23 cellular contexts compared by ENCODE assay signal in the genomic region with DNA sequence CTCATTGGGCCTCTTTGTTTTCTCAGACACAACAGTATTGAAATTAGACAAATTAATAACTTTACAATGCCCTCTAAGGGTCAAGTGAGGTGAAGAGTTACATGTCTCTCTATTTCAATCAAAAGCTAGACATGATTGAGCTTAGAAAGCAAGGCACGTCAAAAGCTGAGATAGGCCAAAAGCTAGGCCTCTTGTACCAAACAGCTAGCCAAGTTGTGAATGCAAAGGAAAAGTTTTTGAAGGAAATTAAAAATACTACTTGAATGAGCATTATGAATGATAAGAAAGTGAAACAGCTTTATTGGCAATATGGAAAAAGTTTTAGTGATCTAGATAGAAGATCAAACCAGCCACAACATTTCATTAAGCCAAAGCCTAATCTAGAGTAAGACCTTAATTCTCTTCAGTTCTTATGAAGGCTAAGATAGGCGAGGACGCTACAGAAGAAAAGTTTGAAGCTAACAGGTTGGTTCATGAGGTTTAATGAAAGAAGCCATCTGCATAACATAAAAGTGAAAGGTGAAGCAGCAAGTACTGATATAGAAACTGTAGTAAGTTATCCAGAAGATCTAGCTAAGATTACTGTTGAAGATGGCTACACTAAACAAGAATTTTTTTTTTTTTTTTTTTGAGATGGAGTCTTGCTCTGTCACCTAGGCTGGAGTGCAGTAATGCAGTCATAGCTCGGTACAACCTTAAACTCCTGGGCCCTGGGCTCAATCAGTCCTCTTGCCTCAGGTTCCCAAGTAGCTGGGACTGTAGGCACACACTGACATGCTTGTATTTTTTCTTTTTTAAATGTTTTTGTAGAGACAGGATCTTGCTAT.
DNase-seq lines count a peak whose midpoint lies in the region; ATAC-seq lines count a peak whose summit lies in the region.
"Had no signal": no experiment of that assay in that cellular context is flagged by ENCODE, and none has a peak within 500 bp of the region (broad histone marks: within the 10 kb centered on the region; RNA-seq: fewer than 3 reads in every experiment).

No MANE protein-coding gene starts in this region.

- H3K4me1 Mint-ChIP-seq in activated naive CD4-positive, alpha-beta T cell treated with anti-CD3 and anti-CD28 coated beads for 36 hours (ENCODE audit: low read depth) = peaks cover 56% of the 10 kb centered on the region
- H3K4me1 Mint-ChIP-seq in activated naive CD4-positive, alpha-beta T cell treated with anti-CD3 and anti-CD28 coated beads, Interleukin-2, amount 50 U/mL, for 24 hours = peaks cover 64% of the 10 kb centered on the region
- peaks cover 20 to 56% of the 10 kb centered on the region in 2 donors for H3K4me1 Mint-ChIP-seq in stimulated activated naive B cell treated with anti-CD40 and anti-IgM and Interleukin-4, amounts not matched to agents 10 μg/mL and 1 μg/mL and 100 μg/mL, for 72 hours
- H3K4me1 Mint-ChIP-seq: nephron had no signal

- H3K27me3 Mint-ChIP-seq in activated naive CD4-positive, alpha-beta T cell treated with anti-CD3 and anti-CD28 coated beads for 36 hours (ENCODE audit: low read depth) = no peaks in the 10 kb centered on the region
- H3K27me3 Mint-ChIP-seq in activated naive CD4-positive, alpha-beta T cell treated with anti-CD3 and anti-CD28 coated beads, Interleukin-2, amount 50 U/mL, for 24 hours = no peaks in the 10 kb centered on the region
- no peaks in the 10 kb centered on the region for H3K27me3 Mint-ChIP-seq in stimulated activated naive B cell treated with anti-CD40 and anti-IgM and Interleukin-4, amounts not matched to agents 10 μg/mL and 1 μg/mL and 100 μg/mL, for 72 hours
- H3K27me3 Mint-ChIP-seq: CD8-positive, alpha-beta memory T cell had no signal

- intact Hi-C loops in activated naive CD4-positive, alpha-beta T cell treated with anti-CD3 and anti-CD28 coated beads for 36 hours (cut with micrococcal nuclease) = loop anchor here (1.0 to 10.0 kb wide), 6 partner anchors 9 to 315 kb away; partner anchors contain the start of genes FAM117B and NBEAL1

- ATAC-seq in stimulated activated naive B cell treated with anti-CD40 and anti-IgM and Interleukin-4, amounts not matched to agents 10 μg/mL and 1 μg/mL and 100 μg/mL, for 72 hours (replicated peaks) = peak in 1 of 2 donors; percentile 27
- ATAC-seq in GM21786 (IDR thresholded peaks at IDR 0.05; ENCODE audit: unreplicated experiment) = no peak
- ATAC-seq: heart right ventricle, sciatic nerve had no signal

- no peak overlapping the region for H3K4me3 ChIP-seq in Jurkat, Clone E6-1 (ENCODE audit: low read length)
- H3K4me3 ChIP-seq: adrenal gland, heart right ventricle, testis had no signal

- CTCF ChIA-PET in activated naive CD4-positive, alpha-beta T cell treated with anti-CD3 and anti-CD28 coated beads for 36 hours (lab: Charles Lee) = interaction anchor here (0.5 to 1.6 kb wide), 10 partner anchors 9 to 1114 kb away, joined by 3 to 5 read pairs (median 3); no protein-coding TSS in a partner anchor

- peaks cover 18% of the 10 kb centered on the region for H3K36me3 Mint-ChIP-seq in activated naive CD4-positive, alpha-beta T cell treated with anti-CD3 and anti-CD28 coated beads for 36 hours (ENCODE audit: low read depth)
- peaks cover 15% of the 10 kb centered on the region for H3K36me3 Mint-ChIP-seq in activated naive CD4-positive, alpha-beta T cell treated with anti-CD3 and anti-CD28 coated beads, Interleukin-2, amount 50 U/mL, for 24 hours
- peaks cover 9 to 17% of the 10 kb centered on the region in 2 donors for H3K36me3 Mint-ChIP-seq in stimulated activated naive B cell treated with anti-CD40 and anti-IgM and Interleukin-4, amounts not matched to agents 10 μg/mL and 1 μg/mL and 100 μg/mL, for 72 hours

- H3K9me3 Mint-ChIP-seq in activated naive CD4-positive, alpha-beta T cell treated with anti-CD3 and anti-CD28 coated beads for 36 hours = no peaks in the 10 kb centered on the region
- H3K9me3 Mint-ChIP-seq in activated naive CD4-positive, alpha-beta T cell treated with anti-CD3 and anti-CD28 coated beads, Interleukin-2, amount 50 U/mL, for 24 hours = peaks cover 11% of the 10 kb centered on the region
- H3K9me3 Mint-ChIP-seq in stimulated activated naive B cell treated with anti-CD40 and anti-IgM and Interleukin-4, amounts not matched to agents 10 μg/mL and 1 μg/mL and 100 μg/mL, for 72 hours = peaks cover 0 to 2% of the 10 kb centered on the region in 2 donors
- H3K9me3 Mint-ChIP-seq: CD8-positive, alpha-beta memory T cell had no signal

- H3K27ac Mint-ChIP-seq in activated naive CD4-positive, alpha-beta T cell treated with anti-CD3 and anti-CD28 coated beads for 36 hours = peak overlapping the region; percentile 87
- H3K27ac Mint-ChIP-seq in activated naive CD4-positive, alpha-beta T cell treated with anti-CD3 and anti-CD28 coated beads, Interleukin-2, amount 50 U/mL, for 24 hours = peak overlapping the region; percentile 96
- H3K27ac Mint-ChIP-seq in stimulated activated naive B cell treated with anti-CD40 and anti-IgM and Interleukin-4, amounts not matched to agents 10 μg/mL and 1 μg/mL and 100 μg/mL, for 72 hours = peak overlapping the region; percentile 60
- H3K27ac Mint-ChIP-seq: mesothelial cell of epicardium, nephron had no signal

- peak overlapping the region; percentile 59 for H3K4me3 Mint-ChIP-seq in activated naive CD4-positive, alpha-beta T cell treated with anti-CD3 and anti-CD28 coated beads for 36 hours
- H3K4me3 Mint-ChIP-seq in activated naive CD4-positive, alpha-beta T cell treated with anti-CD3 and anti-CD28 coated beads, Interleukin-2, amount 50 U/mL, for 24 hours = peak overlapping the region; percentile 55
- peak overlapping the region in 1 of 2 donors; percentile 28 for H3K4me3 Mint-ChIP-seq in stimulated activated naive B cell treated with anti-CD40 and anti-IgM and Interleukin-4, amounts not matched to agents 10 μg/mL and 1 μg/mL and 100 μg/mL, for 72 hours
- H3K4me3 Mint-ChIP-seq: CD8-positive, alpha-beta memory T cell; mesothelial cell of epicardium; nephron had no signal

- peak; percentile 49 for DNase-seq in activated naive CD4-positive, alpha-beta T cell treated with anti-CD3 and anti-CD28 coated beads for 36 hours
- no peak for DNase-seq in activated naive CD4-positive, alpha-beta T cell (lab: John Stamatoyannopoulos, UW)
- peak; percentile 55 for DNase-seq in Jurkat, Clone E6-1 (ENCODE audit: low read depth, low spot score)
- no peak for DNase-seq in stimulated activated naive B cell treated with anti-CD40 and anti-IgM and Interleukin-4, amounts not matched to agents 10 μg/mL and 1 μg/mL and 100 μg/mL, for 72 hours
- DNase-seq in HuH-7.5 (ENCODE audit: low spot score) = no peak
- no peak for DNase-seq in A172 (ENCODE audit: low spot score)
- DNase-seq: adrenal gland; brain microvascular endothelial cell; CD8-positive, alpha-beta memory T cell; effector CD4-positive, alpha-beta T cell; HCEC 1CT; heart right ventricle; KG1; NCI-H146; NCI-H526; SK-N-SH; T1000; testis had no signal

Comparison
In these comparisons a context has a peak if more than half of its experiments do, and no peak if none do; other contexts are left out.
1. DNase-seq: peak in activated naive CD4-positive, alpha-beta T cell treated with anti-CD3 and anti-CD28 coated beads for 36 hours (single experiment) and Jurkat, Clone E6-1 (single experiment); none in activated naive CD4-positive, alpha-beta T cell (0 of 4), stimulated activated naive B cell treated with anti-CD40 and anti-IgM and Interleukin-4, amounts not matched to agents 10 μg/mL and 1 μg/mL and 100 μg/mL, for 72 hours (single experiment), HuH-7.5 (single experiment) and A172 (single experiment).
2. Peak in every context shown above with its lines, with median percentiles within 50 percentile points of each other: H3K27ac Mint-ChIP-seq.